ENCODE assay signal across 1 cellular context in genomic region chr15:39172380-39173281, GRCh38.
TF ChIP-seq lines count a peak whose summit lies in the region.

No MANE protein-coding gene starts in this region.

TF ChIP-seq in HepG2, 621 proteins besides CTCF, POLR2A, EP300 and RAD21 (continued from another document):
- TF ChIP-seq ARID5B (CRISPR knock-in tag; IDR thresholded peaks at IDR 0.05) (0 out of 2 replicates have a peak, but pooled peaks have one; percentile 23), FOXO1 (CRISPR knock-in tag; IDR thresholded peaks at IDR 0.05) (0 out of 2 replicates have a peak, but pooled peaks have one; percentile 47), BORCS8-MEF2B (CRISPR knock-in tag; IDR thresholded peaks at IDR 0.05) (0 out of 2 replicates have a peak, but pooled peaks have one; percentile 13), YEATS4 (CRISPR knock-in tag; IDR thresholded peaks at IDR 0.05; ENCODE audit: borderline replicate concordance) (peak; percentile 40; the same call in 1 of the 2 replicates), FOSL2 (CRISPR knock-in tag; IDR thresholded peaks at IDR 0.05) (peak; percentile 71), ZNF263 (CRISPR knock-in tag; IDR thresholded peaks at IDR 0.05) (peak; percentile 49; the same call in 1 of the 2 replicates), TBX2 (CRISPR knock-in tag; IDR thresholded peaks at IDR 0.05; ENCODE audit: borderline replicate concordance) (no peak), FOXP4 (CRISPR knock-in tag; IDR thresholded peaks at IDR 0.05) (0 out of 2 replicates have a peak, but pooled peaks have one; percentile 19), PATZ1 (CRISPR knock-in tag; IDR thresholded peaks at IDR 0.05) (0 out of 2 replicates have a peak, but pooled peaks have one; percentile 13), NONO (IDR thresholded peaks at IDR 0.05) (no peak), NONO (CRISPR knock-in tag; conservative IDR thresholded peaks at IDR 0.05) (no peak), ZNF775 (CRISPR knock-in tag; IDR thresholded peaks at IDR 0.05; ENCODE audit: borderline replicate concordance) (no peak), HDAC1 (CRISPR knock-in tag; IDR thresholded peaks at IDR 0.05) (peak; percentile 5; the same call in 1 of the 2 replicates), RFX3 (CRISPR knock-in tag; IDR thresholded peaks at IDR 0.05) (no peak), ZNF800 (CRISPR knock-in tag; IDR thresholded peaks at IDR 0.05) (no peak), ZNF883 (CRISPR knock-in tag; IDR thresholded peaks at IDR 0.05; ENCODE audit: not compliant biosample characterization) (no peak), HMG20A (CRISPR knock-in tag; IDR thresholded peaks at IDR 0.05; ENCODE audit: borderline replicate concordance) (peak; percentile 25; the same call in 1 of the 2 replicates), ZNF556 (CRISPR knock-in tag; IDR thresholded peaks at IDR 0.05; ENCODE audit: borderline replicate concordance) (0 out of 2 replicates have a peak, but pooled peaks have one; percentile 44), ATAD3A (CRISPR knock-in tag; IDR thresholded peaks at IDR 0.05) (no peak), ZFP90 (CRISPR knock-in tag; IDR thresholded peaks at IDR 0.05; ENCODE audit: borderline replicate concordance) (peak; percentile 73; the same call in 1 of the 2 replicates), MYC (CRISPR knock-in tag; IDR thresholded peaks at IDR 0.05; ENCODE audit: borderline replicate concordance) (peak; percentile 44; the same call in 1 of the 2 replicates), ZNF580 (CRISPR knock-in tag; IDR thresholded peaks at IDR 0.05; ENCODE audit: borderline replicate concordance, low read depth) (no peak), ZNF597 (CRISPR knock-in tag; IDR thresholded peaks at IDR 0.05) (no peak), MXI1 (IDR thresholded peaks at IDR 0.05; ENCODE audit: borderline replicate concordance, low read depth, low read length) (no peak), PRDM10 (CRISPR knock-in tag; IDR thresholded peaks at IDR 0.05; ENCODE audit: low read depth) (no peak; the same call in 1 of the 2 replicates), CBFB (CRISPR knock-in tag; IDR thresholded peaks at IDR 0.05) (no peak), ZNF501 (CRISPR knock-in tag; IDR thresholded peaks at IDR 0.05) (peak; percentile 31; the same call in 1 of the 2 replicates), PRMT3 (CRISPR knock-in tag; IDR thresholded peaks at IDR 0.05; ENCODE audit: borderline replicate concordance, low read depth) (no peak), SAP130 (CRISPR knock-in tag; IDR thresholded peaks at IDR 0.05; ENCODE audit: low read depth) (peak; percentile 39; the same call in 1 of the 2 replicates), TBP (CRISPR knock-in tag; IDR thresholded peaks at IDR 0.05) (no peak), DNMT3B (CRISPR knock-in tag; conservative IDR thresholded peaks at IDR 0.05) (no peak), SALL1 (CRISPR knock-in tag; IDR thresholded peaks at IDR 0.05) (peak; percentile 15; the same call in 1 of the 2 replicates), ZNF232 (CRISPR knock-in tag; IDR thresholded peaks at IDR 0.05; ENCODE audit: borderline replicate concordance) (0 out of 2 replicates have a peak, but pooled peaks have one; percentile 19)
- TF ChIP-seq, protein P1, sequence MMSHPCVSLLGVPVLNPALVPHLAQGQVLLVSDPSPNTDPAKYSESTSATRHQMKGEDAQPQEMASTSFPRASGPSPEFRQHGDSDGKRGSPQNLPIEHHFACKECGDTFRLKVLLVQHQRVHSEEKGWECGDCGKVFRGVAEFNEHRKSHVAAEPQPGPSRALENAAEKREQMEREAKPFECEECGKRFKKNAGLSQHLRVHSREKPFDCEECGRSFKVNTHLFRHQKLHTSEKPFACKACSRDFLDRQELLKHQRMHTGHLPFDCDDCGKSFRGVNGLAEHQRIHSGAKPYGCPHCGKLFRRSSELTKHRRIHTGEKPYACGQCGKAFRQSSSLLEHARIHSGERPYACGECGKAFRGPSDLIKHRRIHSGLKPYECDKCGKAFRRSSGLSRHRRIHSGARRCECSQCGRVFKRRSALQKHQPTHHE (CRISPR knock-in tag; IDR thresholded peaks at IDR 0.05; ENCODE audit: borderline replicate concordance): no peak
- TF ChIP-seq, protein P2, sequence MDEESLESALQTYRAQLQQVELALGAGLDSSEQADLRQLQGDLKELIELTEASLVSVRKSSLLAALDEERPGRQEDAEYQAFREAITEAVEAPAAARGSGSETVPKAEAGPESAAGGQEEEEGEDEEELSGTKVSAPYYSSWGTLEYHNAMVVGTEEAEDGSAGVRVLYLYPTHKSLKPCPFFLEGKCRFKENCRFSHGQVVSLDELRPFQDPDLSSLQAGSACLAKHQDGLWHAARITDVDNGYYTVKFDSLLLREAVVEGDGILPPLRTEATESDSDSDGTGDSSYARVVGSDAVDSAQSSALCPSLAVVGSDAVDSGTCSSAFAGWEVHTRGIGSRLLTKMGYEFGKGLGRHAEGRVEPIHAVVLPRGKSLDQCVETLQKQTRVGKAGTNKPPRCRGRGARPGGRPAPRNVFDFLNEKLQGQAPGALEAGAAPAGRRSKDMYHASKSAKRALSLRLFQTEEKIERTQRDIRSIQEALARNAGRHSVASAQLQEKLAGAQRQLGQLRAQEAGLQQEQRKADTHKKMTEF (CRISPR knock-in tag; IDR thresholded peaks at IDR 0.05): peak; percentile 7; the same call in 1 of the 2 replicates
- TF ChIP-seq, protein P3, sequence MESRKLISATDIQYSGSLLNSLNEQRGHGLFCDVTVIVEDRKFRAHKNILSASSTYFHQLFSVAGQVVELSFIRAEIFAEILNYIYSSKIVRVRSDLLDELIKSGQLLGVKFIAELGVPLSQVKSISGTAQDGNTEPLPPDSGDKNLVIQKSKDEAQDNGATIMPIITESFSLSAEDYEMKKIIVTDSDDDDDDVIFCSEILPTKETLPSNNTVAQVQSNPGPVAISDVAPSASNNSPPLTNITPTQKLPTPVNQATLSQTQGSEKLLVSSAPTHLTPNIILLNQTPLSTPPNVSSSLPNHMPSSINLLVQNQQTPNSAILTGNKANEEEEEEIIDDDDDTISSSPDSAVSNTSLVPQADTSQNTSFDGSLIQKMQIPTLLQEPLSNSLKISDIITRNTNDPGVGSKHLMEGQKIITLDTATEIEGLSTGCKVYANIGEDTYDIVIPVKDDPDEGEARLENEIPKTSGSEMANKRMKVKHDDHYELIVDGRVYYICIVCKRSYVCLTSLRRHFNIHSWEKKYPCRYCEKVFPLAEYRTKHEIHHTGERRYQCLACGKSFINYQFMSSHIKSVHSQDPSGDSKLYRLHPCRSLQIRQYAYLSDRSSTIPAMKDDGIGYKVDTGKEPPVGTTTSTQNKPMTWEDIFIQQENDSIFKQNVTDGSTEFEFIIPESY (CRISPR knock-in tag; IDR thresholded peaks at IDR 0.05): peak; percentile 82
- TF ChIP-seq, protein P4, sequence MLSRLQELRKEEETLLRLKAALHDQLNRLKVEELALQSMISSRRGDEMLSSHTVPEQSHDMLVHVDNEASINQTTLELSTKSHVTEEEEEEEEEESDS (CRISPR knock-in tag; IDR thresholded peaks at IDR 0.05; ENCODE audit: borderline replicate concordance): no peak
TF ChIP-seq in HepG2: peak in this region for 52.
